Comparison of ENCODE assay signal across 1 cellular context in the genomic region with DNA sequence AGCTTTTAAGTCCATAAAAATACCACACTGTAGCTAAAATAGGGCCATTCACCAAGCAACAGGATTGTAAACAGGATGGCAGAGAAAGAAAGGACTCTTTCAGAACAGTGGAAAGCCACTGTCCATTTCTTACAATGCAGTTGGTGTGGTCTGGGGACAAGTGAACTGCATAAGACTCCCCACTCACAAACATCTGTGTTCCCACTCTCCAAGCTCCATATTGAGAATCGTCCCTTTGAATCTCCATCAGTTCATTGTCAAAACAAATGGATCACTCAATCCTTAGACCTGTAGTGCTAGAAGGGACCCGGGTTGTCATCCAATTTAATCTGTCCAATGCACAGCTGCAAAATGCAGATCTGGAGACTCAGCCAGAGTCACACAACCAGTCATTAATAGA.
TF ChIP-seq lines count a peak whose summit lies in the region.

No MANE protein-coding gene starts in this region.

TF ChIP-seq in GM23338, 12 proteins besides CTCF, POLR2A, EP300 and RAD21 (continued from another document):
- TF ChIP-seq, protein P1, sequence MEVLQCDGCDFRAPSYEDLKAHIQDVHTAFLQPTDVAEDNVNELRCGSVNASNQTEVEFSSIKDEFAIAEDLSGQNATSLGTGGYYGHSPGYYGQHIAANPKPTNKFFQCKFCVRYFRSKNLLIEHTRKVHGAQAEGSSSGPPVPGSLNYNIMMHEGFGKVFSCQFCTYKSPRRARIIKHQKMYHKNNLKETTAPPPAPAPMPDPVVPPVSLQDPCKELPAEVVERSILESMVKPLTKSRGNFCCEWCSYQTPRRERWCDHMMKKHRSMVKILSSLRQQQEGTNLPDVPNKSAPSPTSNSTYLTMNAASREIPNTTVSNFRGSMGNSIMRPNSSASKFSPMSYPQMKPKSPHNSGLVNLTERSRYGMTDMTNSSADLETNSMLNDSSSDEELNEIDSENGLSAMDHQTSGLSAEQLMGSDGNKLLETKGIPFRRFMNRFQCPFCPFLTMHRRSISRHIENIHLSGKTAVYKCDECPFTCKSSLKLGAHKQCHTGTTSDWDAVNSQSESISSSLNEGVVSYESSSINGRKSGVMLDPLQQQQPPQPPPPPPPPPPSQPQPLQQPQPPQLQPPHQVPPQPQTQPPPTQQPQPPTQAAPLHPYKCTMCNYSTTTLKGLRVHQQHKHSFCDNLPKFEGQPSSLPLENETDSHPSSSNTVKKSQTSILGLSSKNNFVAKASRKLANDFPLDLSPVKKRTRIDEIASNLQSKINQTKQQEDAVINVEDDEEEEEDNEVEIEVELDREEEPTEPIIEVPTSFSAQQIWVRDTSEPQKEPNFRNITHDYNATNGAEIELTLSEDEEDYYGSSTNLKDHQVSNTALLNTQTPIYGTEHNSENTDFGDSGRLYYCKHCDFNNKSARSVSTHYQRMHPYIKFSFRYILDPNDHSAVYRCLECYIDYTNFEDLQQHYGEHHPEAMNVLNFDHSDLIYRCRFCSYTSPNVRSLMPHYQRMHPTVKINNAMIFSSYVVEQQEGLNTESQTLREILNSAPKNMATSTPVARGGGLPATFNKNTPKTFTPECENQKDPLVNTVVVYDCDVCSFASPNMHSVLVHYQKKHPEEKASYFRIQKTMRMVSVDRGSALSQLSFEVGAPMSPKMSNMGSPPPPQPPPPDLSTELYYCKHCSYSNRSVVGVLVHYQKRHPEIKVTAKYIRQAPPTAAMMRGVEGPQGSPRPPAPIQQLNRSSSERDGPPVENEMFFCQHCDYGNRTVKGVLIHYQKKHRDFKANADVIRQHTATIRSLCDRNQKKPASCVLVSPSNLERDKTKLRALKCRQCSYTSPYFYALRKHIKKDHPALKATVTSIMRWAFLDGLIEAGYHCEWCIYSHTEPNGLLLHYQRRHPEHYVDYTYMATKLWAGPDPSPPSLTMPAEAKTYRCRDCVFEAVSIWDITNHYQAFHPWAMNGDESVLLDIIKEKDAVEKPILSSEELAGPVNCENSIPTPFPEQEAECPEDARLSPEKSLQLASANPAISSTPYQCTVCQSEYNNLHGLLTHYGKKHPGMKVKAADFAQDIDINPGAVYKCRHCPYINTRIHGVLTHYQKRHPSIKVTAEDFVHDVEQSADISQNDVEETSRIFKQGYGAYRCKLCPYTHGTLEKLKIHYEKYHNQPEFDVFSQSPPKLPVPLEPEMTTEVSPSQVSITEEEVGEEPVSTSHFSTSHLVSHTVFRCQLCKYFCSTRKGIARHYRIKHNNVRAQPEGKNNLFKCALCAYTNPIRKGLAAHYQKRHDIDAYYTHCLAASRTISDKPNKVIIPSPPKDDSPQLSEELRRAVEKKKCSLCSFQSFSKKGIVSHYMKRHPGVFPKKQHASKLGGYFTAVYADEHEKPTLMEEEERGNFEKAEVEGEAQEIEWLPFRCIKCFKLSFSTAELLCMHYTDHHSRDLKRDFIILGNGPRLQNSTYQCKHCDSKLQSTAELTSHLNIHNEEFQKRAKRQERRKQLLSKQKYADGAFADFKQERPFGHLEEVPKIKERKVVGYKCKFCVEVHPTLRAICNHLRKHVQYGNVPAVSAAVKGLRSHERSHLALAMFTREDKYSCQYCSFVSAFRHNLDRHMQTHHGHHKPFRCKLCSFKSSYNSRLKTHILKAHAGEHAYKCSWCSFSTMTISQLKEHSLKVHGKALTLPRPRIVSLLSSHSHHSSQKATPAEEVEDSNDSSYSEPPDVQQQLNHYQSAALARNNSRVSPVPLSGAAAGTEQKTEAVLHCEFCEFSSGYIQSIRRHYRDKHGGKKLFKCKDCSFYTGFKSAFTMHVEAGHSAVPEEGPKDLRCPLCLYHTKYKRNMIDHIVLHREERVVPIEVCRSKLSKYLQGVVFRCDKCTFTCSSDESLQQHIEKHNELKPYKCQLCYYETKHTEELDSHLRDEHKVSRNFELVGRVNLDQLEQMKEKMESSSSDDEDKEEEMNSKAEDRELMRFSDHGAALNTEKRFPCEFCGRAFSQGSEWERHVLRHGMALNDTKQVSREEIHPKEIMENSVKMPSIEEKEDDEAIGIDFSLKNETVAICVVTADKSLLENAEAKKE (CRISPR knock-in tag; IDR thresholded peaks at IDR 0.05), result no peak
- TF ChIP-seq EZH2 (IDR thresholded peaks at IDR 0.05; ENCODE audit: low read depth, unreplicated experiment) (no peak), JUNB (IDR thresholded peaks at IDR 0.05; ENCODE audit: unreplicated experiment) (no peak)
